2 cellular contexts compared by ENCODE assay signal in genomic region chr11:7907121-7907520, GRCh38.
TF ChIP-seq lines count a peak whose summit lies in the region.

No MANE protein-coding gene starts in this region.

TF ChIP-seq in GM23338, 12 proteins besides CTCF, POLR2A, EP300 and RAD21 (continued from another document):
- TF ChIP-seq REST (IDR thresholded peaks at IDR 0.05; ENCODE audit: unreplicated experiment) (no peak), ETS1 (IDR thresholded peaks at IDR 0.05) (no peak), ZNF462 (CRISPR knock-in tag; IDR thresholded peaks at IDR 0.05) (no peak), CREB1 (CRISPR knock-in tag; IDR thresholded peaks at IDR 0.05; ENCODE audit: low read depth) (no peak), JUNB (IDR thresholded peaks at IDR 0.05; ENCODE audit: unreplicated experiment) (no peak)
TF ChIP-seq in GM23338: peak in this region for 0.

TF ChIP-seq in WTC11, 78 proteins besides CTCF, POLR2A, EP300 and RAD21 (continued from another document):
- TF ChIP-seq USF2 (CRISPR knock-in tag; IDR thresholded peaks at IDR 0.05) (no peak), E2F5 (CRISPR knock-in tag; IDR thresholded peaks at IDR 0.05) (no peak), MYBL2 (CRISPR knock-in tag; IDR thresholded peaks at IDR 0.05) (no peak)
